1 cellular context compared by ENCODE assay signal in the genomic region with DNA sequence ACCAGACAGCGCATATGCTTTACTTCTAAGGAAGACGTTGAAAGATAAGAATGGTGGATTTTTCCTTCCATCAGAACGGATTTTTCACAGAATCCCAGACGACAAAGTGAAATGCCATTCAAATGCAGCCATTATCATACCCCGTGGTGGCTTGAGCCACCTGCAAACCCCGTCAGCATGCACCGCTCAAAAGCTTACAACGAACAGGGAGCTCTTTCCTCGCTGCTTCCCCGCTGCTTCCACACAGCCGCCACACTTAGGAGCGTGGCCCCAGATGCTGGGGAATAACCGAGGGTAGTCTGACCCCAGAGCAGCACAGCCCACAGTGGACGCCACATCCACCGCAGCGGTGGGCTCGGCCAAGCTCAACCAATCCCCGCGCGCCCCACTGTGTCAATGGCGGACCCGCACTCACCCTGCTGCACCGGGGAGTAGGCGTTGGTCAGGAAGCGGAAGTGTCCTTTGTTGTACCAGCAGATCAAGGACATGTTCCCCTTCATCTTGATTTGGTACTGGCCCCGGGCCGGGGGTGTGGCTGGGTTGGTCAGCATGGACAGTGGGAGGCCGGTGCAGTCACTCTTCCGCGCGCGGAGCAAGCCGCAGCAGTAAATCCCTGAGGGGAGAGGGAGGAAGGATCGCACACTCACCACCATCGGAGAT.
TF ChIP-seq lines count a peak whose summit lies in the region.

No MANE protein-coding gene starts in this region.

TF ChIP-seq in K562, 482 proteins besides CTCF, POLR2A, EP300 and RAD21 (continued from another document and continues in another):
- TF ChIP-seq, protein P1, sequence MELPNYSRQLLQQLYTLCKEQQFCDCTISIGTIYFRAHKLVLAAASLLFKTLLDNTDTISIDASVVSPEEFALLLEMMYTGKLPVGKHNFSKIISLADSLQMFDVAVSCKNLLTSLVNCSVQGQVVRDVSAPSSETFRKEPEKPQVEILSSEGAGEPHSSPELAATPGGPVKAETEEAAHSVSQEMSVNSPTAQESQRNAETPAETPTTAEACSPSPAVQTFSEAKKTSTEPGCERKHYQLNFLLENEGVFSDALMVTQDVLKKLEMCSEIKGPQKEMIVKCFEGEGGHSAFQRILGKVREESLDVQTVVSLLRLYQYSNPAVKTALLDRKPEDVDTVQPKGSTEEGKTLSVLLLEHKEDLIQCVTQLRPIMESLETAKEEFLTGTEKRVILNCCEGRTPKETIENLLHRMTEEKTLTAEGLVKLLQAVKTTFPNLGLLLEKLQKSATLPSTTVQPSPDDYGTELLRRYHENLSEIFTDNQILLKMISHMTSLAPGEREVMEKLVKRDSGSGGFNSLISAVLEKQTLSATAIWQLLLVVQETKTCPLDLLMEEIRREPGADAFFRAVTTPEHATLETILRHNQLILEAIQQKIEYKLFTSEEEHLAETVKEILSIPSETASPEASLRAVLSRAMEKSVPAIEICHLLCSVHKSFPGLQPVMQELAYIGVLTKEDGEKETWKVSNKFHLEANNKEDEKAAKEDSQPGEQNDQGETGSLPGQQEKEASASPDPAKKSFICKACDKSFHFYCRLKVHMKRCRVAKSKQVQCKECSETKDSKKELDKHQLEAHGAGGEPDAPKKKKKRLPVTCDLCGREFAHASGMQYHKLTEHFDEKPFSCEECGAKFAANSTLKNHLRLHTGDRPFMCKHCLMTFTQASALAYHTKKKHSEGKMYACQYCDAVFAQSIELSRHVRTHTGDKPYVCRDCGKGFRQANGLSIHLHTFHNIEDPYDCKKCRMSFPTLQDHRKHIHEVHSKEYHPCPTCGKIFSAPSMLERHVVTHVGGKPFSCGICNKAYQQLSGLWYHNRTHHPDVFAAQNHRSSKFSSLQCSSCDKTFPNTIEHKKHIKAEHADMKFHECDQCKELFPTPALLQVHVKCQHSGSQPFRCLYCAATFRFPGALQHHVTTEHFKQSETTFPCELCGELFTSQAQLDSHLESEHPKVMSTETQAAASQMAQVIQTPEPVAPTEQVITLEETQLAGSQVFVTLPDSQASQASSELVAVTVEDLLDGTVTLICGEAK (IDR thresholded peaks at IDR 0.05): peak; percentile 75
- TF ChIP-seq, protein P1 (CRISPR knock-in tag; IDR thresholded peaks at IDR 0.05): no peak
- no peak; the same call in 1 of the 2 replicates for TF ChIP-seq ZNF76 (CRISPR knock-in tag; IDR thresholded peaks at IDR 0.05; ENCODE audit: borderline replicate concordance)
- TF ChIP-seq HNRNPLL (IDR thresholded peaks at IDR 0.05; ENCODE audit: low read depth, low read length, poor library complexity, severe bottlenecking): no peak
- TF ChIP-seq, protein P2, sequence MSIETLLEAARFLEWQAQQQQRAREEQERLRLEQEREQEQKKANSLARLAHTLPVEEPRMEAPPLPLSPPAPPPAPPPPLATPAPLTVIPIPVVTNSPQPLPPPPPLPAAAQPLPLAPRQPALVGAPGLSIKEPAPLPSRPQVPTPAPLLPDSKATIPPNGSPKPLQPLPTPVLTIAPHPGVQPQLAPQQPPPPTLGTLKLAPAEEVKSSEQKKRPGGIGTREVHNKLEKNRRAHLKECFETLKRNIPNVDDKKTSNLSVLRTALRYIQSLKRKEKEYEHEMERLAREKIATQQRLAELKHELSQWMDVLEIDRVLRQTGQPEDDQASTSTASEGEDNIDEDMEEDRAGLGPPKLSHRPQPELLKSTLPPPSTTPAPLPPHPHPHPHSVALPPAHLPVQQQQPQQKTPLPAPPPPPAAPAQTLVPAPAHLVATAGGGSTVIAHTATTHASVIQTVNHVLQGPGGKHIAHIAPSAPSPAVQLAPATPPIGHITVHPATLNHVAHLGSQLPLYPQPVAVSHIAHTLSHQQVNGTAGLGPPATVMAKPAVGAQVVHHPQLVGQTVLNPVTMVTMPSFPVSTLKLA (conservative IDR thresholded peaks at IDR 0.05): peak in 1 of 2 experiments; percentile 37; a peak in 1 of 4 replicates
- TF ChIP-seq, protein P3, sequence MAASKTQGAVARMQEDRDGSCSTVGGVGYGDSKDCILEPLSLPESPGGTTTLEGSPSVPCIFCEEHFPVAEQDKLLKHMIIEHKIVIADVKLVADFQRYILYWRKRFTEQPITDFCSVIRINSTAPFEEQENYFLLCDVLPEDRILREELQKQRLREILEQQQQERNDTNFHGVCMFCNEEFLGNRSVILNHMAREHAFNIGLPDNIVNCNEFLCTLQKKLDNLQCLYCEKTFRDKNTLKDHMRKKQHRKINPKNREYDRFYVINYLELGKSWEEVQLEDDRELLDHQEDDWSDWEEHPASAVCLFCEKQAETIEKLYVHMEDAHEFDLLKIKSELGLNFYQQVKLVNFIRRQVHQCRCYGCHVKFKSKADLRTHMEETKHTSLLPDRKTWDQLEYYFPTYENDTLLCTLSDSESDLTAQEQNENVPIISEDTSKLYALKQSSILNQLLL (CRISPR knock-in tag; IDR thresholded peaks at IDR 0.05; ENCODE audit: borderline replicate concordance): no peak
- no peak for TF ChIP-seq SRSF9 (IDR thresholded peaks at IDR 0.05; ENCODE audit: borderline replicate concordance, low read depth, low read length)
- TF ChIP-seq EGR1 (conservative IDR thresholded peaks at IDR 0.05): 0 out of 2 replicates have a peak, but pooled peaks have one; percentile 27
- TF ChIP-seq, protein P4, sequence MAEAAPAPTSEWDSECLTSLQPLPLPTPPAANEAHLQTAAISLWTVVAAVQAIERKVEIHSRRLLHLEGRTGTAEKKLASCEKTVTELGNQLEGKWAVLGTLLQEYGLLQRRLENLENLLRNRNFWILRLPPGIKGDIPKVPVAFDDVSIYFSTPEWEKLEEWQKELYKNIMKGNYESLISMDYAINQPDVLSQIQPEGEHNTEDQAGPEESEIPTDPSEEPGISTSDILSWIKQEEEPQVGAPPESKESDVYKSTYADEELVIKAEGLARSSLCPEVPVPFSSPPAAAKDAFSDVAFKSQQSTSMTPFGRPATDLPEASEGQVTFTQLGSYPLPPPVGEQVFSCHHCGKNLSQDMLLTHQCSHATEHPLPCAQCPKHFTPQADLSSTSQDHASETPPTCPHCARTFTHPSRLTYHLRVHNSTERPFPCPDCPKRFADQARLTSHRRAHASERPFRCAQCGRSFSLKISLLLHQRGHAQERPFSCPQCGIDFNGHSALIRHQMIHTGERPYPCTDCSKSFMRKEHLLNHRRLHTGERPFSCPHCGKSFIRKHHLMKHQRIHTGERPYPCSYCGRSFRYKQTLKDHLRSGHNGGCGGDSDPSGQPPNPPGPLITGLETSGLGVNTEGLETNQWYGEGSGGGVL (CRISPR knock-in tag; IDR thresholded peaks at IDR 0.05): no peak
- TF ChIP-seq TCF7L2 (IDR thresholded peaks at IDR 0.05; ENCODE audit: low read depth, low read length): peak; percentile 47; the same call in 1 of the 2 replicates
- TF ChIP-seq ZFPM2 (CRISPR knock-in tag; IDR thresholded peaks at IDR 0.05): no peak
- no peak for TF ChIP-seq FOXK1 (CRISPR knock-in tag; IDR thresholded peaks at IDR 0.05; ENCODE audit: borderline replicate concordance)
- peak; percentile 71 for TF ChIP-seq RBFOX2 (IDR thresholded peaks at IDR 0.05; ENCODE audit: low read depth, low read length)
- TF ChIP-seq ZBED1 (IDR thresholded peaks at IDR 0.05): no peak
- no peak for TF ChIP-seq ZNF175 (CRISPR knock-in tag; IDR thresholded peaks at IDR 0.05; ENCODE audit: low read depth)
- TF ChIP-seq KAT2B (IDR thresholded peaks at IDR 0.05; ENCODE audit: low read depth, low read length): no peak
- TF ChIP-seq PHTF2 (CRISPR knock-in tag; IDR thresholded peaks at IDR 0.05): no peak
- TF ChIP-seq ZFP1 (CRISPR knock-in tag; IDR thresholded peaks at IDR 0.05): no peak
- TF ChIP-seq YY1 (IDR thresholded peaks at IDR 0.05; ENCODE audit: borderline replicate concordance in 1 of 3, control insufficient read depth in 1 of 3, extremely low read depth in 1 of 3, insufficient read depth in 3 of 3, insufficient read length in 1 of 3, insufficient replicate concordance in 2 of 3, low read depth in 1 of 3, low read length in 2 of 3): peak in 1 of 3 experiments; percentile 57
- no peak for TF ChIP-seq NFRKB (IDR thresholded peaks at IDR 0.05; ENCODE audit: low read depth)
- TF ChIP-seq SIN3B (IDR thresholded peaks at IDR 0.05; ENCODE audit: low read depth): no peak
- TF ChIP-seq EWSR1 (IDR thresholded peaks at IDR 0.05; ENCODE audit: borderline replicate concordance, low read depth, partially characterized antibody): no peak
- no peak for TF ChIP-seq HEY1 (CRISPR knock-in tag; IDR thresholded peaks at IDR 0.05; ENCODE audit: borderline replicate concordance)
- TF ChIP-seq LEF1 (IDR thresholded peaks at IDR 0.05): no peak
- TF ChIP-seq, protein P5, sequence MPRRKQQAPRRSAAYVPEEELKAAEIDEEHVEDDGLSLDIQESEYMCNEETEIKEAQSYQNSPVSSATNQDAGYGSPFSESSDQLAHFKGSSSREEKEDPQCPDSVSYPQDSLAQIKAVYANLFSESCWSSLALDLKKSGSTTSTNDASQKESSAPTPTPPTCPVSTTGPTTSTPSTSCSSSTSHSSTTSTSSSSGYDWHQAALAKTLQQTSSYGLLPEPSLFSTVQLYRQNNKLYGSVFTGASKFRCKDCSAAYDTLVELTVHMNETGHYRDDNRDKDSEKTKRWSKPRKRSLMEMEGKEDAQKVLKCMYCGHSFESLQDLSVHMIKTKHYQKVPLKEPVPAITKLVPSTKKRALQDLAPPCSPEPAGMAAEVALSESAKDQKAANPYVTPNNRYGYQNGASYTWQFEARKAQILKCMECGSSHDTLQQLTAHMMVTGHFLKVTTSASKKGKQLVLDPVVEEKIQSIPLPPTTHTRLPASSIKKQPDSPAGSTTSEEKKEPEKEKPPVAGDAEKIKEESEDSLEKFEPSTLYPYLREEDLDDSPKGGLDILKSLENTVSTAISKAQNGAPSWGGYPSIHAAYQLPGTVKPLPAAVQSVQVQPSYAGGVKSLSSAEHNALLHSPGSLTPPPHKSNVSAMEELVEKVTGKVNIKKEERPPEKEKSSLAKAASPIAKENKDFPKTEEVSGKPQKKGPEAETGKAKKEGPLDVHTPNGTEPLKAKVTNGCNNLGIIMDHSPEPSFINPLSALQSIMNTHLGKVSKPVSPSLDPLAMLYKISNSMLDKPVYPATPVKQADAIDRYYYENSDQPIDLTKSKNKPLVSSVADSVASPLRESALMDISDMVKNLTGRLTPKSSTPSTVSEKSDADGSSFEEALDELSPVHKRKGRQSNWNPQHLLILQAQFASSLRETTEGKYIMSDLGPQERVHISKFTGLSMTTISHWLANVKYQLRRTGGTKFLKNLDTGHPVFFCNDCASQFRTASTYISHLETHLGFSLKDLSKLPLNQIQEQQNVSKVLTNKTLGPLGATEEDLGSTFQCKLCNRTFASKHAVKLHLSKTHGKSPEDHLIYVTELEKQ (CRISPR knock-in tag; IDR thresholded peaks at IDR 0.05): no peak
- TF ChIP-seq, protein P6, sequence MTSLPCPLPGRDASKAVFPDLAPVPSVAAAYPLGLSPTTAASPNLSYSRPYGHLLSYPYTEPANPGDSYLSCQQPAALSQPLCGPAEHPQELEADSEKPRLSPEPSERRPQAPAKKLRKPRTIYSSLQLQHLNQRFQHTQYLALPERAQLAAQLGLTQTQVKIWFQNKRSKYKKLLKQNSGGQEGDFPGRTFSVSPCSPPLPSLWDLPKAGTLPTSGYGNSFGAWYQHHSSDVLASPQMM (CRISPR knock-in tag; IDR thresholded peaks at IDR 0.05): no peak
- TF ChIP-seq TCFL5 (CRISPR knock-in tag; conservative IDR thresholded peaks at IDR 0.05): no peak
- TF ChIP-seq, protein P7, sequence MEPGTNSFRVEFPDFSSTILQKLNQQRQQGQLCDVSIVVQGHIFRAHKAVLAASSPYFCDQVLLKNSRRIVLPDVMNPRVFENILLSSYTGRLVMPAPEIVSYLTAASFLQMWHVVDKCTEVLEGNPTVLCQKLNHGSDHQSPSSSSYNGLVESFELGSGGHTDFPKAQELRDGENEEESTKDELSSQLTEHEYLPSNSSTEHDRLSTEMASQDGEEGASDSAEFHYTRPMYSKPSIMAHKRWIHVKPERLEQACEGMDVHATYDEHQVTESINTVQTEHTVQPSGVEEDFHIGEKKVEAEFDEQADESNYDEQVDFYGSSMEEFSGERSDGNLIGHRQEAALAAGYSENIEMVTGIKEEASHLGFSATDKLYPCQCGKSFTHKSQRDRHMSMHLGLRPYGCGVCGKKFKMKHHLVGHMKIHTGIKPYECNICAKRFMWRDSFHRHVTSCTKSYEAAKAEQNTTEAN (CRISPR knock-in tag; IDR thresholded peaks at IDR 0.05): no peak
- TF ChIP-seq, protein P8, sequence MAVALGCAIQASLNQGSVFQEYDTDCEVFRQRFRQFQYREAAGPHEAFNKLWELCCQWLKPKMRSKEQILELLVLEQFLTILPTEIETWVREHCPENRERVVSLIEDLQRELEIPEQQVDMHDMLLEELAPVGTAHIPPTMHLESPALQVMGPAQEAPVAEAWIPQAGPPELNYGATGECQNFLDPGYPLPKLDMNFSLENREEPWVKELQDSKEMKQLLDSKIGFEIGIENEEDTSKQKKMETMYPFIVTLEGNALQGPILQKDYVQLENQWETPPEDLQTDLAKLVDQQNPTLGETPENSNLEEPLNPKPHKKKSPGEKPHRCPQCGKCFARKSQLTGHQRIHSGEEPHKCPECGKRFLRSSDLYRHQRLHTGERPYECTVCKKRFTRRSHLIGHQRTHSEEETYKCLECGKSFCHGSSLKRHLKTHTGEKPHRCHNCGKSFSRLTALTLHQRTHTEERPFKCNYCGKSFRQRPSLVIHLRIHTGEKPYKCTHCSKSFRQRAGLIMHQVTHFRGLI (CRISPR knock-in tag; IDR thresholded peaks at IDR 0.05): no peak
- no peak for TF ChIP-seq SMARCA4 (IDR thresholded peaks at IDR 0.05)
- TF ChIP-seq NONO (IDR thresholded peaks at IDR 0.05; ENCODE audit: low read depth in 2 of 2, low read length in 1 of 2): no peak
- TF ChIP-seq CEBPG (CRISPR knock-in tag; IDR thresholded peaks at IDR 0.05): no peak
- TF ChIP-seq CEBPG (tag; conservative IDR thresholded peaks at IDR 0.05 in 1 of 2, IDR thresholded peaks at IDR 0.05 in 1 of 2): no peak
- no peak for TF ChIP-seq ZNF75A (CRISPR knock-in tag; IDR thresholded peaks at IDR 0.05)
- TF ChIP-seq KDM2B (CRISPR knock-in tag; IDR thresholded peaks at IDR 0.05): no peak
- TF ChIP-seq MEF2A (IDR thresholded peaks at IDR 0.05; ENCODE audit: control insufficient read depth, low read depth, low read length): no peak
- TF ChIP-seq ZBTB1 (CRISPR knock-in tag; IDR thresholded peaks at IDR 0.05; ENCODE audit: borderline replicate concordance, low read depth): no peak
